In genomic region chr3:47473391-47473790, GRCh38 we compare ENCODE assay signal across 14 cellular contexts. TPM values are rescaled to one million over a fixed set of nuclear protein-coding genes. Genes with fewer than 3 reads are reported as not detected.
DNase-seq lines count a peak whose midpoint lies in the region; ATAC-seq and TF ChIP-seq lines count a peak whose summit lies in the region.
"Had no signal": no experiment of that assay in that cellular context is flagged by ENCODE, and none has a peak within 500 bp of the region (broad histone marks: within the 10 kb centered on the region; RNA-seq: fewer than 3 reads in every experiment).

No MANE protein-coding gene starts in this region.

- H3K27me3 ChIP-seq in hepatocyte, result no peaks in the 10 kb centered on the region
- H3K27me3 ChIP-seq in suprapubic skin, result no peaks in the 10 kb centered on the region
- H3K27me3 ChIP-seq: BE2C, cardiac muscle cell, esophagus squamous epithelium, vagina had no signal

- H3K79me2 ChIP-seq in hepatocyte, result peaks cover 73% of the 10 kb centered on the region

- no peak for TF ChIP-seq POLR2A in suprapubic skin (IDR thresholded peaks at IDR 0.05)

- H3K4me1 ChIP-seq in hepatocyte (ENCODE audit: insufficient read depth) (peaks cover 25% of the 10 kb centered on the region), suprapubic skin (peaks cover 36% of the 10 kb centered on the region)
- H3K4me1 ChIP-seq: BE2C had no signal

- H3K27ac Mint-ChIP-seq in activated naive CD4-positive, alpha-beta T cell treated with anti-CD3 and anti-CD28 coated beads for 36 hours, result no peak overlapping the region
- H3K27ac Mint-ChIP-seq in activated B cell treated with CpG ODN at 0.5 μM for 24 hours, result no peak overlapping the region
- no peak overlapping the region for H3K27ac Mint-ChIP-seq in stimulated activated naive CD8-positive, alpha-beta T cell treated with anti-CD3 and anti-CD28 coated beads, Interleukin-15, amount 100 ng/mL, for 72 hours

- H3K4me2 ChIP-seq in hepatocyte, result peak overlapping the region; percentile 94

- peak overlapping the region; percentile 20 for H3K4me3 Mint-ChIP-seq in activated naive CD4-positive, alpha-beta T cell treated with anti-CD3 and anti-CD28 coated beads for 36 hours
- H3K4me3 Mint-ChIP-seq in activated B cell treated with CpG ODN at 0.5 μM for 24 hours, result peak overlapping the region; percentile 47
- peak overlapping the region; percentile 73 to 74 for H3K4me3 Mint-ChIP-seq in stimulated activated naive CD8-positive, alpha-beta T cell treated with anti-CD3 and anti-CD28 coated beads, Interleukin-15, amount 100 ng/mL, for 72 hours

- H4K20me1 ChIP-seq in hepatocyte (ENCODE audit: insufficient read depth, poor library complexity, severe bottlenecking), result peaks cover 21% of the 10 kb centered on the region

- no peak for DNase-seq in activated naive CD4-positive, alpha-beta T cell treated with anti-CD3 and anti-CD28 coated beads for 36 hours
- DNase-seq in activated naive CD4-positive, alpha-beta T cell treated with Interleukin-2 at 50 U/mL for 16 hours, result no peak
- DNase-seq in activated B cell treated with CpG ODN at 0.5 μM for 24 hours, result no peak
- DNase-seq in hepatocyte (ENCODE audit: low spot score), result peak; percentile 32
- no peak for DNase-seq in stimulated activated naive CD8-positive, alpha-beta T cell treated with anti-CD3 and anti-CD28 coated beads, Interleukin-15, amount 100 ng/mL, for 72 hours
- no peak for DNase-seq in suprapubic skin (ENCODE audit: low spot score in 2 of 2)
- DNase-seq in stimulated activated CD4-positive, alpha-beta T cell treated with anti-CD3 and anti-CD28 coated beads, Interleukin-4, amount 100 ng/mL, for 4 hours, result no peak
- DNase-seq: BE2C, esophagus squamous epithelium, NCI-H1694 treated with DMSO at 0.1 percent for 48 hours, T-helper 9 cell had no signal

- H2AFZ ChIP-seq in hepatocyte, result no peak overlapping the region

- H3K9me3 Mint-ChIP-seq in activated naive CD4-positive, alpha-beta T cell treated with anti-CD3 and anti-CD28 coated beads for 36 hours, result peaks cover under 1% of the 10 kb centered on the region
- no peaks in the 10 kb centered on the region for H3K9me3 Mint-ChIP-seq in activated B cell treated with CpG ODN at 0.5 μM for 24 hours
- H3K9me3 Mint-ChIP-seq in stimulated activated naive CD8-positive, alpha-beta T cell treated with anti-CD3 and anti-CD28 coated beads, Interleukin-15, amount 100 ng/mL, for 72 hours, result no peaks in the 10 kb centered on the region

- CTCF ChIA-PET in activated naive CD4-positive, alpha-beta T cell treated with anti-CD3 and anti-CD28 coated beads for 36 hours (lab: Charles Lee), result interaction anchor here (7.4 kb wide), 1 partner anchor 53 kb away, joined by 75 read pairs; no protein-coding TSS in a partner anchor
- CTCF ChIA-PET in activated B cell treated with CpG ODN at 0.5 μM for 24 hours (lab: Charles Lee), result interaction anchor here (1.9 kb wide), 1 partner anchor 53 kb away, joined by 7 read pairs; no protein-coding TSS in a partner anchor

- no peak for ATAC-seq in activated B cell treated with CpG ODN at 0.5 μM for 24 hours (ENCODE audit: low read depth)
- no peak for ATAC-seq in stimulated activated naive CD8-positive, alpha-beta T cell treated with anti-CD3 and anti-CD28 coated beads, Interleukin-15, amount 100 ng/mL, for 72 hours
- no peak for ATAC-seq in HG03097 (IDR thresholded peaks at IDR 0.05; ENCODE audit: low FRiP score, unreplicated experiment)

- TF ChIP-seq CTCF in activated B cell treated with CpG ODN at 0.5 μM for 24 hours (IDR thresholded peaks at IDR 0.05), result no peak
- TF ChIP-seq CTCF in hepatocyte (IDR thresholded peaks at IDR 0.05; ENCODE audit: poor library complexity), result no peak
- TF ChIP-seq CTCF in suprapubic skin (IDR thresholded peaks at IDR 0.05), result no peak

- no peaks in the 10 kb centered on the region for H3K36me3 ChIP-seq in hepatocyte (replicated peaks; ENCODE audit: insufficient read depth, low read depth)
- no peaks in the 10 kb centered on the region for H3K36me3 ChIP-seq in suprapubic skin
- H3K36me3 ChIP-seq: BE2C, cardiac muscle cell, esophagus squamous epithelium, vagina had no signal

- H3K9me3 ChIP-seq in hepatocyte (ENCODE audit: low read depth), result no peaks in the 10 kb centered on the region
- no peaks in the 10 kb centered on the region for H3K9me3 ChIP-seq in suprapubic skin
- H3K9me3 ChIP-seq: BE2C, esophagus squamous epithelium, vagina had no signal

- intact Hi-C loops in activated naive CD4-positive, alpha-beta T cell treated with anti-CD3 and anti-CD28 coated beads for 36 hours (cut with micrococcal nuclease), result no loop called here
- intact Hi-C loops in activated B cell treated with CpG ODN at 0.5 μM for 24 hours (cut with micrococcal nuclease), result no loop called here

- H3K4me1 Mint-ChIP-seq in activated naive CD4-positive, alpha-beta T cell treated with anti-CD3 and anti-CD28 coated beads for 36 hours (ENCODE audit: low read depth), result peaks cover 35% of the 10 kb centered on the region
- peaks cover 37% of the 10 kb centered on the region for H3K4me1 Mint-ChIP-seq in activated B cell treated with CpG ODN at 0.5 μM for 24 hours
- H3K4me1 Mint-ChIP-seq in stimulated activated naive CD8-positive, alpha-beta T cell treated with anti-CD3 and anti-CD28 coated beads, Interleukin-15, amount 100 ng/mL, for 72 hours, result peaks cover 53% of the 10 kb centered on the region

- H3K27ac ChIP-seq in hepatocyte, result peak overlapping the region; percentile 7
- no peak overlapping the region for H3K27ac ChIP-seq in suprapubic skin
- H3K27ac ChIP-seq: cardiac muscle cell, vagina had no signal

- TF ChIP-seq EP300 in suprapubic skin (IDR thresholded peaks at IDR 0.05), result no peak

- H3K9me2 ChIP-seq in hepatocyte (replicated peaks; ENCODE audit: insufficient read depth), result no peaks in the 10 kb centered on the region

- H3K27me3 Mint-ChIP-seq in activated naive CD4-positive, alpha-beta T cell treated with anti-CD3 and anti-CD28 coated beads for 36 hours (ENCODE audit: low read depth), result no peaks in the 10 kb centered on the region
- H3K27me3 Mint-ChIP-seq in activated B cell treated with CpG ODN at 0.5 μM for 24 hours, result no peaks in the 10 kb centered on the region
- no peaks in the 10 kb centered on the region for H3K27me3 Mint-ChIP-seq in stimulated activated naive CD8-positive, alpha-beta T cell treated with anti-CD3 and anti-CD28 coated beads, Interleukin-15, amount 100 ng/mL, for 72 hours

- H3K36me3 Mint-ChIP-seq in activated naive CD4-positive, alpha-beta T cell treated with anti-CD3 and anti-CD28 coated beads for 36 hours (ENCODE audit: low read depth), result peaks cover 7% of the 10 kb centered on the region
- peaks cover 15% of the 10 kb centered on the region for H3K36me3 Mint-ChIP-seq in activated B cell treated with CpG ODN at 0.5 μM for 24 hours (ENCODE audit: low read depth)

- H3K4me3 ChIP-seq in hepatocyte (no peak overlapping the region), suprapubic skin (no peak overlapping the region)
- H3K4me3 ChIP-seq: cardiac muscle cell, esophagus squamous epithelium, vagina had no signal

- POLR2A ChIA-PET in activated B cell treated with CpG ODN at 0.5 μM for 24 hours (lab: Charles Lee), result no interaction called here

- 49% methylated on average over 3 of the region's 3 CpGs for WGBS in hepatocyte (ENCODE audit: low lambda C conversion rate, missing lambda C conversion rate)
- 54% methylated on average over 3 of the region's 3 CpGs for whole genome bisulfite sequencing in suprapubic skin

RNA-seq across cellular contexts. Expression of gene SCAP, which starts 2.4 kb away (rescaled TPM):
- total RNA-seq in activated naive CD4-positive, alpha-beta T cell treated with anti-CD3 and anti-CD28 coated beads for 36 hours, result 10 to 100 TPM; 31.6 to 34.7 TPM
- total RNA-seq in activated B cell treated with CpG ODN at 0.5 μM for 24 hours (82.5 and 84.3 TPM in 2 replicates), hepatocyte (73.8 and 94.8 TPM in 2 replicates), suprapubic skin (100 to 1,000 TPM; 142 to 195 (median 151) TPM)
- polyA plus RNA-seq in hepatocyte, result 83.2 and 89.3 TPM in 2 replicates

RNA-seq across cellular contexts. Expression of gene ELP6, which starts 40.1 kb away (rescaled TPM):
- 10 to 100 TPM; 32.7 to 33.1 TPM for total RNA-seq in activated naive CD4-positive, alpha-beta T cell treated with anti-CD3 and anti-CD28 coated beads for 36 hours
- total RNA-seq in activated B cell treated with CpG ODN at 0.5 μM for 24 hours (37.8 and 45.4 TPM in 2 replicates), hepatocyte (21.1 and 34.4 TPM in 2 replicates), suprapubic skin (10 to 100 TPM; 11.7 to 18.6 (median 17.0) TPM)
- 32.6 and 37.3 TPM in 2 replicates for polyA plus RNA-seq in hepatocyte

Comparison
In these comparisons a context has a peak if more than half of its experiments do, and no peak if none do; other contexts are left out.
1. H3K4me3 Mint-ChIP-seq: peak in every context shown above with its lines; median percentile 74 in stimulated activated naive CD8-positive, alpha-beta T cell treated with anti-CD3 and anti-CD28 coated beads, Interleukin-15, amount 100 ng/mL, for 72 hours; 47 in activated B cell treated with CpG ODN at 0.5 μM for 24 hours; 20 in activated naive CD4-positive, alpha-beta T cell treated with anti-CD3 and anti-CD28 coated beads for 36 hours.